Comparison of ENCODE assay signal across 8 cellular contexts in genomic region chr2:246489-247145, GRCh38.
A peak's percentile ranks its signal among the peaks of the same experiment; 100 is the strongest.
DNase-seq lines count a peak whose midpoint lies in the region; ATAC-seq and TF ChIP-seq lines count a peak whose summit lies in the region.

No MANE protein-coding gene starts in this region.

- no peak overlapping the region for H3K4me3 ChIP-seq in cardiac fibroblast (replicated peaks in 1 of 2; ENCODE audit: low read depth in 2 of 2, low read length in 2 of 2)

- peaks cover 3% of the 10 kb centered on the region for H3K36me3 Mint-ChIP-seq in activated naive CD4-positive, alpha-beta T cell treated with anti-CD3 and anti-CD28 coated beads, Interleukin-2, amount 10 ng/mL, durations not matched to agents 7 days and 5 days
- peaks cover 29% of the 10 kb centered on the region for H3K36me3 Mint-ChIP-seq in memory B cell

- CTCF ChIA-PET in activated naive CD4-positive, alpha-beta T cell treated with anti-CD3 and anti-CD28 coated beads, Interleukin-2, amount 10 ng/mL, durations not matched to agents 7 days and 5 days (lab: Charles Lee), result interaction anchor here (1.0 to 2.9 kb wide), 11 partner anchors 8 to 392 kb away, joined by 3 to 14 read pairs (median 4); no protein-coding TSS in a partner anchor

- peak; percentile 53 for ATAC-seq in HG02759 (IDR thresholded peaks at IDR 0.05; ENCODE audit: unreplicated experiment)
- peak; percentile 56 for ATAC-seq in memory B cell (ENCODE audit: low read depth)
- ATAC-seq in HG03460 (IDR thresholded peaks at IDR 0.05; ENCODE audit: unreplicated experiment), result no peak

- no peak overlapping the region for H3K4me3 Mint-ChIP-seq in activated naive CD4-positive, alpha-beta T cell treated with anti-CD3 and anti-CD28 coated beads, Interleukin-2, amount 10 ng/mL, durations not matched to agents 7 days and 5 days
- no peak overlapping the region for H3K4me3 Mint-ChIP-seq in memory B cell

- peaks cover 4% of the 10 kb centered on the region for H3K4me1 Mint-ChIP-seq in activated naive CD4-positive, alpha-beta T cell treated with anti-CD3 and anti-CD28 coated beads, Interleukin-2, amount 10 ng/mL, durations not matched to agents 7 days and 5 days
- peaks cover 4% of the 10 kb centered on the region for H3K4me1 Mint-ChIP-seq in memory B cell

- no peaks in the 10 kb centered on the region for H3K9me3 Mint-ChIP-seq in activated naive CD4-positive, alpha-beta T cell treated with anti-CD3 and anti-CD28 coated beads, Interleukin-2, amount 10 ng/mL, durations not matched to agents 7 days and 5 days
- H3K9me3 Mint-ChIP-seq in memory B cell, result peaks cover 2% of the 10 kb centered on the region

- TF ChIP-seq CTCF in cardiac fibroblast (IDR thresholded peaks at IDR 0.05; ENCODE audit: low read depth, low read length), result peak; percentile 55

- no peaks in the 10 kb centered on the region for H3K27me3 Mint-ChIP-seq in activated naive CD4-positive, alpha-beta T cell treated with anti-CD3 and anti-CD28 coated beads, Interleukin-2, amount 10 ng/mL, durations not matched to agents 7 days and 5 days
- no peaks in the 10 kb centered on the region for H3K27me3 Mint-ChIP-seq in memory B cell

- peak; percentile 43 for DNase-seq in activated naive CD4-positive, alpha-beta T cell treated with anti-CD3 and anti-CD28 coated beads, Interleukin-2, amount 10 ng/mL, durations not matched to agents 7 days and 5 days
- DNase-seq in activated naive CD4-positive, alpha-beta T cell treated with anti-CD3 and anti-CD28 coated beads, Interleukin-2, amount 50 U/mL, for 16 hours, result no peak
- DNase-seq in NCI-H748 treated with DMSO at 0.1 percent for 48 hours (lab: John Stamatoyannopoulos, UW), result peak; percentile 34
- peak; percentile 77 to 80 for DNase-seq in cardiac fibroblast (ENCODE audit: low read depth in 2 of 2)
- peak; percentile 20 to 35 for DNase-seq in memory B cell (ENCODE audit: low spot score in 2 of 2)
- no peak for DNase-seq in DMS79 (lab: John Stamatoyannopoulos, UW)

- no peak overlapping the region for H3K27ac Mint-ChIP-seq in activated naive CD4-positive, alpha-beta T cell treated with anti-CD3 and anti-CD28 coated beads, Interleukin-2, amount 10 ng/mL, durations not matched to agents 7 days and 5 days
- H3K27ac Mint-ChIP-seq in memory B cell, result peak overlapping the region; percentile 38

Comparison
In these comparisons a context has a peak if more than half of its experiments do, and no peak if none do; other contexts are left out.
1. DNase-seq: peak in activated naive CD4-positive, alpha-beta T cell treated with anti-CD3 and anti-CD28 coated beads, Interleukin-2, amount 10 ng/mL, durations not matched to agents 7 days and 5 days (single experiment), NCI-H748 treated with DMSO at 0.1 percent for 48 hours (single experiment), cardiac fibroblast (2 of 2) and memory B cell (2 of 2); none in activated naive CD4-positive, alpha-beta T cell treated with anti-CD3 and anti-CD28 coated beads, Interleukin-2, amount 50 U/mL, for 16 hours (single experiment) and DMS79 (single experiment).